24 cellular contexts compared by ENCODE assay signal in genomic region chr9:130201399-130201873, GRCh38. TPM values are rescaled to one million over a fixed set of nuclear protein-coding genes. Genes with fewer than 3 reads are reported as not detected.
A peak's percentile ranks its signal among the peaks of the same experiment; 100 is the strongest.
DNase-seq lines count a peak whose midpoint lies in the region; ATAC-seq and TF ChIP-seq lines count a peak whose summit lies in the region.
"Had no signal": no experiment of that assay in that cellular context is flagged by ENCODE, and none has a peak within 500 bp of the region (broad histone marks: within the 10 kb centered on the region; RNA-seq: fewer than 3 reads in every experiment).

No MANE protein-coding gene starts in this region.

- H3K27me3 ChIP-seq in BE2C: no peaks in the 10 kb centered on the region
- no peaks in the 10 kb centered on the region for H3K27me3 ChIP-seq in ascending aorta
- no peaks in the 10 kb centered on the region for H3K27me3 ChIP-seq in foreskin keratinocyte
- no peaks in the 10 kb centered on the region for H3K27me3 ChIP-seq in rectal smooth muscle tissue (ENCODE audit: control insufficient read depth, insufficient read depth, low read length)
- H3K27me3 ChIP-seq: BLaER1 treated with 17β-estradiol and CSF1 and Interleukin-3, amounts not matched to agents 10 nM and 100 nM; colonic mucosa had no signal

- no peak overlapping the region for H3K4me3 ChIP-seq in BE2C (ENCODE audit: low read depth, low read length)
- no peak overlapping the region for H3K4me3 ChIP-seq in ascending aorta
- no peak overlapping the region for H3K4me3 ChIP-seq in rectal smooth muscle tissue (ENCODE audit: low read length)
- H3K4me3 ChIP-seq: A549; BLaER1 treated with 17β-estradiol and CSF1 and Interleukin-3, amounts not matched to agents 10 nM and 100 nM; colonic mucosa had no signal

- H3K36me3 Mint-ChIP-seq in activated CD4-positive, alpha-beta T cell treated with anti-CD3 and anti-CD28 coated beads, Interleukin-2, amount 10 ng/mL, durations not matched to agents 24 days and 14 days (ENCODE audit: low read depth): no peaks in the 10 kb centered on the region
- H3K36me3 Mint-ChIP-seq: type B pancreatic cell had no signal

- H3K9me3 ChIP-seq in BE2C (no peaks in the 10 kb centered on the region), ascending aorta (no peaks in the 10 kb centered on the region)
- H3K9me3 ChIP-seq: A549; BLaER1 treated with 17β-estradiol and CSF1 and Interleukin-3, amounts not matched to agents 10 nM and 100 nM; colonic mucosa had no signal

- DNase-seq in BE2C (peak; percentile 75), ascending aorta (ENCODE audit: low spot score in 2 of 2) (no peak), foreskin keratinocyte (peak; percentile 33 to 73), posterior vena cava (ENCODE audit: low spot score) (no peak), OCI-M2 (lab: John Stamatoyannopoulos, UW; ENCODE audit: unreplicated experiment) (no peak)
- no peak for DNase-seq in activated CD4-positive, alpha-beta T cell treated with anti-CD3 and anti-CD28 coated beads, Interleukin-2, amount 10 ng/mL, durations not matched to agents 24 days and 14 days
- DNase-seq: activated CD4-positive, alpha-beta memory T cell treated with anti-CD3 and anti-CD28 coated beads, Interleukin-2, amount 10 ng/mL, durations not matched to agents 7 days and 5 days; activated naive CD4-positive, alpha-beta T cell; anterior cingulate cortex; colonic mucosa; DMS 273 treated with DMSO at 0.1 percent for 48 hours; foreskin melanocyte; GOT3; hypothalamus; islet precursor cell; NCI-H1436 treated with DMSO at 0.1 percent for 48 hours; NCI-H748 treated with DMSO at 0.1 percent for 48 hours; WERI-Rb-1 had no signal

- peak overlapping the region; percentile 71 for H3K27ac ChIP-seq in ascending aorta
- H3K27ac ChIP-seq in foreskin keratinocyte: no peak overlapping the region
- H3K27ac ChIP-seq in rectal smooth muscle tissue (ENCODE audit: low read depth, low read length): peak overlapping the region; percentile 89
- H3K27ac ChIP-seq: A549, colonic mucosa, WERI-Rb-1 had no signal

- intact Hi-C loops in ascending aorta (cut with DNase I) (no loop called here), posterior vena cava (cut with DNase I) (no loop called here)
- intact Hi-C loops in activated CD4-positive, alpha-beta T cell treated with anti-CD3 and anti-CD28 coated beads, Interleukin-2, amount 10 ng/mL, durations not matched to agents 24 days and 14 days (cut with micrococcal nuclease): no loop called here

- peaks cover 53% of the 10 kb centered on the region for H3K4me1 ChIP-seq in BE2C
- peaks cover 18 to 40% of the 10 kb centered on the region in 2 donors for H3K4me1 ChIP-seq in ascending aorta
- H3K4me1 ChIP-seq in foreskin keratinocyte: peaks cover 18% of the 10 kb centered on the region
- H3K4me1 ChIP-seq in rectal smooth muscle tissue (ENCODE audit: control insufficient read depth, insufficient read depth, low read length): peaks cover 39% of the 10 kb centered on the region
- H3K4me1 ChIP-seq: colonic mucosa had no signal

- no peaks in the 10 kb centered on the region for H3K4me1 Mint-ChIP-seq in activated CD4-positive, alpha-beta T cell treated with anti-CD3 and anti-CD28 coated beads, Interleukin-2, amount 10 ng/mL, durations not matched to agents 24 days and 14 days
- H3K4me1 Mint-ChIP-seq: activated CD4-positive, alpha-beta memory T cell treated with anti-CD3 and anti-CD28 coated beads, Interleukin-2, amount 10 ng/mL, durations not matched to agents 7 days and 5 days had no signal

- no peaks in the 10 kb centered on the region for H3K27me3 Mint-ChIP-seq in activated CD4-positive, alpha-beta T cell treated with anti-CD3 and anti-CD28 coated beads, Interleukin-2, amount 10 ng/mL, durations not matched to agents 24 days and 14 days
- H3K27me3 Mint-ChIP-seq: activated CD4-positive, alpha-beta memory T cell treated with anti-CD3 and anti-CD28 coated beads, Interleukin-2, amount 10 ng/mL, durations not matched to agents 7 days and 5 days; type B pancreatic cell had no signal

- ATAC-seq in foreskin keratinocyte (peak; percentile 22), GM21515 (IDR thresholded peaks at IDR 0.05; ENCODE audit: unreplicated experiment) (no peak)
- ATAC-seq: A549 had no signal

- peaks cover 23% of the 10 kb centered on the region for H3K36me3 ChIP-seq in BE2C
- no peaks in the 10 kb centered on the region for H3K36me3 ChIP-seq in ascending aorta
- H3K36me3 ChIP-seq in rectal smooth muscle tissue (ENCODE audit: control insufficient read depth, insufficient read depth, low read length): no peaks in the 10 kb centered on the region
- H3K36me3 ChIP-seq: colonic mucosa had no signal

- H3K4me3 Mint-ChIP-seq in activated CD4-positive, alpha-beta T cell treated with anti-CD3 and anti-CD28 coated beads, Interleukin-2, amount 10 ng/mL, durations not matched to agents 24 days and 14 days: no peak overlapping the region
- H3K4me3 Mint-ChIP-seq: activated CD4-positive, alpha-beta memory T cell treated with anti-CD3 and anti-CD28 coated beads, Interleukin-2, amount 10 ng/mL, durations not matched to agents 7 days and 5 days; neural crest cell; type B pancreatic cell had no signal

- no peak overlapping the region for H3K27ac Mint-ChIP-seq in activated CD4-positive, alpha-beta T cell treated with anti-CD3 and anti-CD28 coated beads, Interleukin-2, amount 10 ng/mL, durations not matched to agents 24 days and 14 days
- H3K27ac Mint-ChIP-seq: activated CD4-positive, alpha-beta memory T cell treated with anti-CD3 and anti-CD28 coated beads, Interleukin-2, amount 10 ng/mL, durations not matched to agents 7 days and 5 days; type B pancreatic cell had no signal

- H3K9ac ChIP-seq in rectal smooth muscle tissue (ENCODE audit: low read length): no peak overlapping the region

- no peaks in the 10 kb centered on the region for H3K9me3 Mint-ChIP-seq in activated CD4-positive, alpha-beta T cell treated with anti-CD3 and anti-CD28 coated beads, Interleukin-2, amount 10 ng/mL, durations not matched to agents 24 days and 14 days
- H3K9me3 Mint-ChIP-seq: activated CD4-positive, alpha-beta memory T cell treated with anti-CD3 and anti-CD28 coated beads, Interleukin-2, amount 10 ng/mL, durations not matched to agents 7 days and 5 days; neural crest cell; type B pancreatic cell had no signal

- TF ChIP-seq CTCF in BE2C (IDR thresholded peaks at IDR 0.05; ENCODE audit: low read depth, low read length): no peak
- no peak for TF ChIP-seq CTCF in ascending aorta (IDR thresholded peaks at IDR 0.05)
- TF ChIP-seq CTCF in foreskin keratinocyte (conservative IDR thresholded peaks at IDR 0.05): no peak

RNA-seq across cellular contexts. Expression of gene NCS1, which starts 29.2 kb away (rescaled TPM):
- polyA plus RNA-seq in BE2C (2012; ENCODE audit: insufficient read depth, insufficient read length, low read depth): 82.1 TPM
- total RNA-seq in ascending aorta: 34.7 TPM
- 44.0 and 44.7 TPM in 2 replicates for total RNA-seq in foreskin keratinocyte
- 36.2 and 39.1 TPM in 2 replicates for polyA plus RNA-seq in foreskin keratinocyte
- total RNA-seq in posterior vena cava: 100 to 1,000 TPM; 194 to 196 TPM
- 5.3 and 5.4 TPM in 2 replicates for total RNA-seq in activated CD4-positive, alpha-beta T cell treated with anti-CD3 and anti-CD28 coated beads, Interleukin-2, amount 10 ng/mL, durations not matched to agents 24 days and 14 days

Comparison
In these comparisons a context has a peak if more than half of its experiments do, and no peak if none do; other contexts are left out.
1. DNase-seq: peak in BE2C (single experiment) and foreskin keratinocyte (2 of 2); none in ascending aorta (0 of 2), posterior vena cava (single experiment), OCI-M2 (single experiment) and activated CD4-positive, alpha-beta T cell treated with anti-CD3 and anti-CD28 coated beads, Interleukin-2, amount 10 ng/mL, durations not matched to agents 24 days and 14 days (single experiment).